ENCODE assay signal across 22 cellular contexts in the genomic region with DNA sequence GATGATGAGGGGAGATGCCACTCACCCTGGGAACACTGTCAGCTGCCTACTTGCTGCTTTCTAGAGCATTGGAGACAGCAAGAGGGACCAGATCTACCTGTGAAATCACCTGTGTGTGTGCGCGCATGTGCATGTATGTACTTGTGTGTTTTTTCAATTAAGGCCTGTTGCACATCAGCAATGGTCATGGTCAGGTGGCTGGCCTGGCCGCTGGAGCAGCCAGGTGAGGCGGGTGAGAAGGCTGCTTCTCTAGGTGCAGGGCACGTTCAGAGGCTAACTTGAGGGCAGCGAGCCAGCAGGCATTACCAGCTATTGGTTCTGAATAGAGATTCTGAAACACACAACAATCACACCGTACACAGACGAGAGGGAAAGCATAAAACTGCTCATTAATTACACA.
DNase-seq lines count a peak whose midpoint lies in the region; ATAC-seq and TF ChIP-seq lines count a peak whose summit lies in the region.
"Had no signal": no experiment of that assay in that cellular context is flagged by ENCODE, and none has a peak within 500 bp of the region (broad histone marks: within the 10 kb centered on the region; RNA-seq: fewer than 3 reads in every experiment).

No MANE protein-coding gene starts in this region.

- TF ChIP-seq POLR2A in GM18505 (IDR thresholded peaks at IDR 0.05; ENCODE audit: borderline replicate concordance, extremely low read depth, insufficient read depth, insufficient read length) = no peak

- no peaks in the 10 kb centered on the region for H3K4me1 Mint-ChIP-seq in chondrocyte (ENCODE audit: low read depth)

- no peak overlapping the region for H3K4me3 Mint-ChIP-seq in chondrocyte (ENCODE audit: unreplicated experiment)
- H3K4me3 Mint-ChIP-seq: CD8-positive, alpha-beta T cell had no signal

- ATAC-seq in GM18505 (IDR thresholded peaks at IDR 0.05; ENCODE audit: unreplicated experiment) = no peak
- ATAC-seq: CD8-positive, alpha-beta T cell; HCT116; HepG2; K562 had no signal

- no peak overlapping the region for H3K27ac Mint-ChIP-seq in chondrocyte (ENCODE audit: unreplicated experiment)
- H3K27ac Mint-ChIP-seq: CD8-positive, alpha-beta T cell had no signal

- H3K27me3 Mint-ChIP-seq in chondrocyte (ENCODE audit: low read depth) = peaks cover 35% of the 10 kb centered on the region

- peak; percentile 46 for DNase-seq in DMS53 (lab: John Stamatoyannopoulos, UW)
- DNase-seq in DMS53 treated with DMSO at 0.1 percent for 48 hours (lab: John Stamatoyannopoulos, UW; ENCODE audit: unreplicated experiment) = no peak
- peak; percentile 10 for DNase-seq in COLO668 (lab: John Stamatoyannopoulos, UW; ENCODE audit: unreplicated experiment)
- peak; percentile 28 for DNase-seq in chondrocyte (ENCODE audit: low spot score)
- DNase-seq in mucosa of gallbladder (ENCODE audit: low spot score) = peak; percentile 5
- no peak for DNase-seq in C1 segment of cervical spinal cord (lab: John Stamatoyannopoulos, UW)
- no peak for DNase-seq in AG20443 (ENCODE audit: low spot score)
- DNase-seq: ACHN, Calu3, EL, GF-D8, MM.1S, NCI-H1092, NCI-H1436 treated with DMSO at 0.1 percent for 48 hours, NCI-H1930, NCI-H2227 treated with DMSO at 0.1 percent for 48 hours, NCI-H510A had no signal

- H3K36me3 Mint-ChIP-seq in chondrocyte (ENCODE audit: low read depth) = peaks cover 29% of the 10 kb centered on the region
- H3K36me3 Mint-ChIP-seq: CD8-positive, alpha-beta T cell had no signal

- TF ChIP-seq CTCF in chondrocyte (IDR thresholded peaks at IDR 0.05) = no peak

- H3K9me3 Mint-ChIP-seq in chondrocyte (ENCODE audit: low read depth) = peaks cover 15% of the 10 kb centered on the region

Comparison
In these comparisons a context has a peak if more than half of its experiments do, and no peak if none do; other contexts are left out.
1. DNase-seq: peak in DMS53 (single experiment), COLO668 (single experiment), chondrocyte (single experiment) and mucosa of gallbladder (single experiment); none in DMS53 treated with DMSO at 0.1 percent for 48 hours (single experiment), C1 segment of cervical spinal cord (0 of 14) and AG20443 (single experiment).